In the genomic region with DNA sequence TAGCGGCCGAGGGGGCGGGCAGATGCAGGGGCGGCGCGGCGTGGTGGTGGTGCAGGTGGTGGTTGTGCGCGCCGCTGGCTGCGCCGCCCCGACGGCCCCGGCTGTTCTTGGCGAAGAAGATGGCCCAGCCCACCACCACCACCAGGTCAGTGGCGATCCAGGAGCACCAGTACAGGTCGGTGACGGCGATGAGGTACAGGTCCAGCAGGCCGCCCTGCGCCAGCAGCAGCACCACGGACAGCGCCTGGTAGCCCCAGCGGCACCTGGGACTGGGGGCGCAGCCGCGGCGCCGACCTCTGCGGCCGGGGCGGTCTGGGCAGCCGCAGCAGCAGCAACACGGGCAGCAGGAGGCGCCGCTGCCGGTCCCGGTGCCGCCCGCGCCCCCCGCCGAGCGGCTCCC, we compare ENCODE assay signal across 8 cellular contexts. TPM values are rescaled to one million over a fixed set of nuclear protein-coding genes. Genes with fewer than 3 reads are reported as not detected.
DNase-seq lines count a peak whose midpoint lies in the region; ATAC-seq and TF ChIP-seq lines count a peak whose summit lies in the region.

No MANE protein-coding gene starts in this region.

- no peak overlapping the region for H3K4me3 Mint-ChIP-seq in activated CD8-positive, alpha-beta memory T cell treated with anti-CD3 and anti-CD28 coated beads, Interleukin-2, amount 10 ng/mL, durations not matched to agents 7 days and 5 days

- H2AK9ac ChIP-seq in IMR-90 (replicated peaks; ENCODE audit: low read depth, low read length, poor library complexity), result no peak overlapping the region

- H3K14ac ChIP-seq in IMR-90 (replicated peaks; ENCODE audit: low read depth, low read length) (no peak overlapping the region), neuronal stem cell (ENCODE audit: low read length) (no peak overlapping the region)

- no peak overlapping the region for H3K27ac ChIP-seq in IMR-90 (ENCODE audit: insufficient read depth, low read length)
- H3K27ac ChIP-seq in neuronal stem cell (replicated peaks; ENCODE audit: low read length), result no peak overlapping the region

- no peak overlapping the region for H2BK12ac ChIP-seq in neuronal stem cell (ENCODE audit: low read length)

- no peaks in the 10 kb centered on the region for H3K4me1 ChIP-seq in IMR-90 (ENCODE audit: control insufficient read depth, insufficient read depth, low read length)
- peaks cover 21% of the 10 kb centered on the region in 2 donors for H3K4me1 ChIP-seq in neuronal stem cell (ENCODE audit: control insufficient read depth in 2 of 2, insufficient read depth in 1 of 2, low read depth in 1 of 2, low read length in 2 of 2)

- no peak overlapping the region for H3K27ac Mint-ChIP-seq in activated CD8-positive, alpha-beta memory T cell treated with anti-CD3 and anti-CD28 coated beads, Interleukin-2, amount 10 ng/mL, durations not matched to agents 7 days and 5 days

- H3K18ac ChIP-seq in IMR-90 (ENCODE audit: low read depth, low read length), result no peak overlapping the region
- no peak overlapping the region for H3K18ac ChIP-seq in neuronal stem cell (ENCODE audit: low read length)

- no peak for TF ChIP-seq POLR2A in IMR-90 (IDR thresholded peaks at IDR 0.05; ENCODE audit: low read depth, low read length)

- peaks cover 29% of the 10 kb centered on the region for H3K27me3 ChIP-seq in IMR-90 (ENCODE audit: control insufficient read depth, insufficient read depth, low read length)
- H3K27me3 ChIP-seq in neuronal stem cell (ENCODE audit: control insufficient read depth in 3 of 3, insufficient read depth in 3 of 3, low read depth in 1 of 3, low read length in 3 of 3), result peaks cover 0 to 6% (median 0%) of the 10 kb centered on the region in 3 experiments

- no peak overlapping the region for H3K56ac ChIP-seq in IMR-90 (ENCODE audit: extremely low read depth, insufficient read depth, low read length)

- H3K4me1 Mint-ChIP-seq in activated CD8-positive, alpha-beta memory T cell treated with anti-CD3 and anti-CD28 coated beads, Interleukin-2, amount 10 ng/mL, durations not matched to agents 7 days and 5 days, result peaks cover 42% of the 10 kb centered on the region

- no peaks in the 10 kb centered on the region for H3K36me3 Mint-ChIP-seq in activated CD8-positive, alpha-beta memory T cell treated with anti-CD3 and anti-CD28 coated beads, Interleukin-2, amount 10 ng/mL, durations not matched to agents 7 days and 5 days

- CTCF ChIA-PET in IMR-90 (lab: Yijun Ruan, JAX), result interaction anchor here (0.6 kb wide), 1 partner anchor 384 kb away, joined by 3 read pairs; no protein-coding TSS in a partner anchor
- CTCF ChIA-PET in activated CD8-positive, alpha-beta memory T cell treated with anti-CD3 and anti-CD28 coated beads, Interleukin-2, amount 10 ng/mL, durations not matched to agents 7 days and 5 days (lab: Charles Lee), result no interaction called here

- peak; percentile 62 for ATAC-seq in IMR-90 (ENCODE audit: low read depth)
- ATAC-seq in activated CD8-positive, alpha-beta memory T cell treated with anti-CD3 and anti-CD28 coated beads, Interleukin-2, amount 10 ng/mL, durations not matched to agents 7 days and 5 days, result peak; percentile 70
- no peak for ATAC-seq in GM18870 (IDR thresholded peaks at IDR 0.05; ENCODE audit: unreplicated experiment)
- no peak for ATAC-seq in GM19452 (IDR thresholded peaks at IDR 0.05; ENCODE audit: unreplicated experiment)

- DNase-seq in AG08396 (ENCODE audit: low spot score), result peak; percentile 81
- DNase-seq in IMR-90, result peak; percentile 30
- peak; percentile 66 for DNase-seq in activated CD8-positive, alpha-beta memory T cell treated with anti-CD3 and anti-CD28 coated beads, Interleukin-2, amount 10 ng/mL, durations not matched to agents 7 days and 5 days
- peak; percentile 26 for DNase-seq in fibroblast of mammary gland (ENCODE audit: low read depth)
- DNase-seq in neuronal stem cell (ENCODE audit: low spot score), result peak; percentile 77
- no peak for DNase-seq in NCI-H510A (lab: John Stamatoyannopoulos, UW)

- no peak overlapping the region for H4K8ac ChIP-seq in IMR-90 (ENCODE audit: low read depth in 2 of 2, low read length in 2 of 2)
- H4K8ac ChIP-seq in neuronal stem cell (ENCODE audit: low read depth, low read length), result no peak overlapping the region

- H3K9me1 ChIP-seq in IMR-90 (ENCODE audit: insufficient read depth, low read length), result no peaks in the 10 kb centered on the region

- H3K36me3 ChIP-seq in IMR-90 (ENCODE audit: control insufficient read depth, insufficient read depth, low read length), result no peaks in the 10 kb centered on the region
- H3K36me3 ChIP-seq in neuronal stem cell (replicated peaks in 1 of 2; ENCODE audit: control insufficient read depth in 2 of 2, insufficient read depth in 2 of 2, low read length in 2 of 2), result peaks cover 0 to 7% of the 10 kb centered on the region in 2 donors

- H2AFZ ChIP-seq in IMR-90 (replicated peaks; ENCODE audit: low read length, poor library complexity) (peak overlapping the region; percentile 21), neuronal stem cell (ENCODE audit: low read length) (peak overlapping the region; percentile 96)

- dilution Hi-C loops in IMR-90 (cut with HindIII; ENCODE audit: low sequenced_read_pairs, unreplicated experiment), result no loop called here

- H3K27me3 Mint-ChIP-seq in activated CD8-positive, alpha-beta memory T cell treated with anti-CD3 and anti-CD28 coated beads, Interleukin-2, amount 10 ng/mL, durations not matched to agents 7 days and 5 days, result peaks cover 37% of the 10 kb centered on the region

- POLR2A ChIA-PET in IMR-90 (lab: Charles Lee; ENCODE audit: unreplicated experiment), result no interaction called here

- 1% methylated on average over 16 of the region's 45 CpGs; no CpG with 5 or more reads in 1 of the 2 experiments for WGBS in IMR-90 (ENCODE audit: extremely low coverage in 2 of 2, insufficient read length in 1 of 2), 2 experiments
- WGBS in neuronal stem cell (ENCODE audit: extremely low coverage in 2 of 2, insufficient read length in 2 of 2, insufficient replicate concordance in 1 of 2), 2 donors, result no CpG with 5 or more reads among the region's 45 CpGs

- H3K79me1 ChIP-seq in IMR-90 (ENCODE audit: low read depth in 1 of 2, low read length in 2 of 2) (no peaks in the 10 kb centered on the region), neuronal stem cell (ENCODE audit: low read depth, low read length) (peaks cover 4% of the 10 kb centered on the region)

- no peak overlapping the region for H3K4me2 ChIP-seq in IMR-90 (ENCODE audit: low read depth, low read length)
- H3K4me2 ChIP-seq in neuronal stem cell (ENCODE audit: insufficient read depth, low read length, poor library complexity, severe bottlenecking), result peak overlapping the region; percentile 97

- no peak overlapping the region for H4K5ac ChIP-seq in IMR-90 (ENCODE audit: low read depth, low read length)

- TF ChIP-seq RAD21 in IMR-90 (IDR thresholded peaks at IDR 0.05; ENCODE audit: low read length), result no peak

- no peaks in the 10 kb centered on the region for H4K20me1 ChIP-seq in IMR-90 (ENCODE audit: insufficient read depth, low read length)

- H2BK120ac ChIP-seq in IMR-90 (ENCODE audit: low read depth, low read length) (no peak overlapping the region), neuronal stem cell (ENCODE audit: low read depth, low read length) (no peak overlapping the region)

- no peak overlapping the region for H2BK20ac ChIP-seq in IMR-90 (ENCODE audit: low read depth, low read length)

- in situ Hi-C loops in IMR-90 (cut with MboI; ENCODE audit: low sequenced_read_pairs), result no loop called here

- H2BK15ac ChIP-seq in IMR-90 (ENCODE audit: low read depth, low read length) (no peak overlapping the region), neuronal stem cell (ENCODE audit: low read length) (no peak overlapping the region)

- H3K4me3 ChIP-seq in IMR-90 (ENCODE audit: insufficient read depth, low read depth, low read length) (no peak overlapping the region), fibroblast of mammary gland (ENCODE audit: control insufficient read depth, low read depth, low read length) (no peak overlapping the region), neuronal stem cell (ENCODE audit: low read length in 2 of 2) (peak overlapping the region; percentile 56 to 80)

- BruUV-seq in IMR-90 (replicated peaks; lab: Mats Ljungman, UMichigan), result no TSS peak

- H3K23ac ChIP-seq in IMR-90 (ENCODE audit: low read depth, low read length) (no peak overlapping the region), neuronal stem cell (ENCODE audit: low read depth, low read length, poor library complexity) (peak overlapping the region; percentile 92)

- H2BK5ac ChIP-seq in IMR-90 (ENCODE audit: low read depth, low read length, poor library complexity, severe bottlenecking), result no peak overlapping the region
- no peak overlapping the region for H2BK5ac ChIP-seq in neuronal stem cell (ENCODE audit: low read length)

- intact Hi-C loops in IMR-90 (cut with micrococcal nuclease), result no loop called here

- H3K9ac ChIP-seq in IMR-90 (ENCODE audit: low read depth, low read length) (no peak overlapping the region), neuronal stem cell (ENCODE audit: low read depth, low read length, poor library complexity) (no peak overlapping the region)

- H3K4ac ChIP-seq in IMR-90 (ENCODE audit: low read depth, low read length), result no peak overlapping the region
- no peak overlapping the region for H3K4ac ChIP-seq in neuronal stem cell (ENCODE audit: low read length)

- no peaks in the 10 kb centered on the region for H3K9me3 Mint-ChIP-seq in activated CD8-positive, alpha-beta memory T cell treated with anti-CD3 and anti-CD28 coated beads, Interleukin-2, amount 10 ng/mL, durations not matched to agents 7 days and 5 days (ENCODE audit: low read depth)

- H3K9me3 ChIP-seq in IMR-90 (ENCODE audit: control insufficient read depth, insufficient read depth, low read length) (no peaks in the 10 kb centered on the region), neuronal stem cell (replicated peaks in 1 of 2; ENCODE audit: control insufficient read depth in 2 of 2, insufficient read depth in 1 of 2, low read depth in 1 of 2, low read length in 2 of 2) (no peaks in the 10 kb centered on the region)

- H4K91ac ChIP-seq in IMR-90 (ENCODE audit: insufficient read depth, low read depth, low read length), result no peak overlapping the region
- no peak overlapping the region for H4K91ac ChIP-seq in neuronal stem cell (ENCODE audit: low read depth, low read length, poor library complexity)

- no peak overlapping the region for H2AK5ac ChIP-seq in IMR-90 (ENCODE audit: low read depth, low read length)
- H2AK5ac ChIP-seq in neuronal stem cell (ENCODE audit: low read depth, low read length), result no peak overlapping the region

- no peak for TF ChIP-seq CTCF in IMR-90 (conservative IDR thresholded peaks at IDR 0.05; ENCODE audit: low read depth, low read length)
- TF ChIP-seq CTCF in fibroblast of mammary gland (conservative IDR thresholded peaks at IDR 0.05; ENCODE audit: control insufficient read depth, insufficient read depth, low read depth, low read length), result no peak

RNA-seq across cellular contexts. Expression of gene TMEM121B, which starts 0.9 kb away (rescaled TPM):
- total RNA-seq in IMR-90 (2012; rRNA removed), result under 0.01 TPM in 2 replicates
- polyA plus RNA-seq in IMR-90 (2012; rRNA removed), result 0.22 and 0.29 TPM in 2 replicates
- 0.11 and 0.13 TPM in 2 replicates for polyA plus RNA-seq in IMR-90 (2012; cell fraction: cytosol; rRNA removed)
- 0.22 and 0.25 TPM in 2 replicates for polyA plus RNA-seq in IMR-90 (2012; cell fraction: nucleus; rRNA removed; ENCODE audit: low replicate concordance)
- not detected for total RNA-seq in activated CD8-positive, alpha-beta memory T cell treated with anti-CD3 and anti-CD28 coated beads, Interleukin-2, amount 10 ng/mL, durations not matched to agents 7 days and 5 days
- polyA plus RNA-seq in neuronal stem cell (2013, experiment 1 of 2), result 2.6 TPM
- 2.7 TPM for polyA plus RNA-seq in neuronal stem cell (2013, experiment 2 of 2)

RNA-seq across cellular contexts. Expression of gene IL17RA, which starts 35.5 kb away (rescaled TPM):
- 5.2 and 5.8 TPM in 2 replicates for total RNA-seq in IMR-90 (2012; rRNA removed)
- 15.3 and 18.3 TPM in 2 replicates for polyA plus RNA-seq in IMR-90 (2012; rRNA removed)
- polyA plus RNA-seq in IMR-90 (2012; cell fraction: cytosol; rRNA removed), result 17.1 and 20.5 TPM in 2 replicates
- polyA plus RNA-seq in IMR-90 (2012; cell fraction: nucleus; rRNA removed; ENCODE audit: low replicate concordance), result 15.5 and 20.2 TPM in 2 replicates
- total RNA-seq in activated CD8-positive, alpha-beta memory T cell treated with anti-CD3 and anti-CD28 coated beads, Interleukin-2, amount 10 ng/mL, durations not matched to agents 7 days and 5 days, result 10 to 100 TPM; 22.5 to 25.1 TPM
- 2.8 TPM for polyA plus RNA-seq in neuronal stem cell (2013, experiment 1 of 2)
- 2.5 TPM for polyA plus RNA-seq in neuronal stem cell (2013, experiment 2 of 2)

RNA-seq across cellular contexts. Expression of gene HDHD5, which starts 38.8 kb away (rescaled TPM):
- total RNA-seq in IMR-90 (2012; rRNA removed), result 31.4 and 31.9 TPM in 2 replicates
- polyA plus RNA-seq in IMR-90 (2012; rRNA removed), result 33.5 and 37.5 TPM in 2 replicates
- polyA plus RNA-seq in IMR-90 (2012; cell fraction: cytosol; rRNA removed), result 44.9 and 60.5 TPM in 2 replicates
- 46.5 and 79.9 TPM in 2 replicates for polyA plus RNA-seq in IMR-90 (2012; cell fraction: nucleus; rRNA removed; ENCODE audit: low replicate concordance)
- 10 to 100 TPM; 23.8 to 31.6 TPM for total RNA-seq in activated CD8-positive, alpha-beta memory T cell treated with anti-CD3 and anti-CD28 coated beads, Interleukin-2, amount 10 ng/mL, durations not matched to agents 7 days and 5 days
- 30.5 TPM for polyA plus RNA-seq in neuronal stem cell (2013, experiment 1 of 2)
- 30.3 TPM for polyA plus RNA-seq in neuronal stem cell (2013, experiment 2 of 2)

Comparison
In these comparisons a context has a peak if more than half of its experiments do, and no peak if none do; other contexts are left out.
1. ATAC-seq: peak in IMR-90 (single experiment) and activated CD8-positive, alpha-beta memory T cell treated with anti-CD3 and anti-CD28 coated beads, Interleukin-2, amount 10 ng/mL, durations not matched to agents 7 days and 5 days (single experiment); none in GM18870 (single experiment) and GM19452 (single experiment).
2. H3K4me3 ChIP-seq: peak in neuronal stem cell (2 of 2); none in IMR-90 (single experiment) and fibroblast of mammary gland (single experiment).